In genomic region chr19:1177322-1178114, GRCh38 we compare ENCODE assay signal across 10 cellular contexts. TPM values are rescaled to one million over a fixed set of nuclear protein-coding genes. Genes with fewer than 3 reads are reported as not detected.
DNase-seq lines count a peak whose midpoint lies in the region; ATAC-seq and TF ChIP-seq lines count a peak whose summit lies in the region.
"Had no signal": no experiment of that assay in that cellular context is flagged by ENCODE, and none has a peak within 500 bp of the region (broad histone marks: within the 10 kb centered on the region; RNA-seq: fewer than 3 reads in every experiment).

No MANE protein-coding gene starts in this region.

- H3K9me3 Mint-ChIP-seq in naive thymus-derived CD4-positive, alpha-beta T cell = no peaks in the 10 kb centered on the region
- H3K9me3 Mint-ChIP-seq: nephron progenitor cell had no signal

- H3K27me3 Mint-ChIP-seq in naive thymus-derived CD4-positive, alpha-beta T cell = peaks cover 0 to 7% (median 2%) of the 10 kb centered on the region in 5 donors

- peak overlapping the region in 2 of 10 donors; percentile 43 to 64 for H3K4me3 Mint-ChIP-seq in naive thymus-derived CD4-positive, alpha-beta T cell
- H3K4me3 Mint-ChIP-seq: nephron progenitor cell had no signal

- WGBS in SK-N-SH (ENCODE audit: low lambda C conversion rate) = 14% methylated on average over 17 of the region's 25 CpGs
- WGBS in suprapubic skin = 35% methylated on average over 19 of the region's 25 CpGs

- H3K4me2 ChIP-seq in HCT116 (ENCODE audit: low read length) (peak overlapping the region; percentile 88), SK-N-SH (peak overlapping the region; percentile 41; the same call in 1 of the 2 replicates)

- H3K4me1 ChIP-seq in HCT116 (ENCODE audit: control insufficient read depth in 1 of 2, insufficient read depth in 2 of 2, low read length in 2 of 2) (peaks cover 74 to 89% of the 10 kb centered on the region in 2 experiments), SK-N-SH (ENCODE audit: control insufficient read depth in 1 of 2, insufficient read depth in 2 of 2, low read depth in 1 of 2, low read length in 1 of 2) (peaks cover 5 to 13% of the 10 kb centered on the region in 2 experiments; a peak in 2 of 4 replicates), suprapubic skin (peaks cover 59% of the 10 kb centered on the region)
- peaks cover 0 to 12% of the 10 kb centered on the region in 2 donors for H3K4me1 ChIP-seq in naive thymus-derived CD4-positive, alpha-beta T cell (ENCODE audit: control insufficient read depth in 2 of 2, insufficient read depth in 2 of 2, low read length in 2 of 2)

- ATAC-seq in HCT116 = peak; percentile 37
- no peak for ATAC-seq in naive thymus-derived CD4-positive, alpha-beta T cell

- H3K9me3 ChIP-seq in HCT116 (ENCODE audit: control insufficient read depth in 1 of 2, insufficient read depth in 1 of 2, low read depth in 1 of 2, low read length in 2 of 2) (no peaks in the 10 kb centered on the region), SK-N-SH (no peaks in the 10 kb centered on the region), suprapubic skin (no peaks in the 10 kb centered on the region)
- H3K9me3 ChIP-seq in naive thymus-derived CD4-positive, alpha-beta T cell (ENCODE audit: control insufficient read depth in 2 of 3, low read length in 3 of 3) = no peaks in the 10 kb centered on the region

- no peak for TF ChIP-seq RAD21 in HCT116 (IDR thresholded peaks at IDR 0.05; ENCODE audit: low read depth)
- TF ChIP-seq RAD21 in SK-N-SH (IDR thresholded peaks at IDR 0.05; ENCODE audit: low read length) = no peak

- TF ChIP-seq POLR2A in HCT116 (IDR thresholded peaks at IDR 0.05; ENCODE audit: borderline replicate concordance, extremely low read depth, insufficient read depth, insufficient read length) = no peak
- no peak for TF ChIP-seq POLR2A in suprapubic skin (IDR thresholded peaks at IDR 0.05)

- H3K4me3 ChIP-seq in HCT116 (replicated peaks in 1 of 2; ENCODE audit: low read depth in 1 of 2, low read length in 2 of 2) (peak overlapping the region; percentile 19 to 48), SK-N-SH (ENCODE audit: low read depth in 2 of 2, low read length in 1 of 2) (no peak overlapping the region), fibroblast of the aortic adventitia (ENCODE audit: low read depth, low read length) (peak overlapping the region; percentile 36), suprapubic skin (no peak overlapping the region)
- H3K4me3 ChIP-seq in naive thymus-derived CD4-positive, alpha-beta T cell (ENCODE audit: low read length) = no peak overlapping the region

- H4K20me1 ChIP-seq in HCT116 (ENCODE audit: insufficient read depth) = no peaks in the 10 kb centered on the region
- H4K20me1 ChIP-seq in SK-N-SH (ENCODE audit: insufficient read depth) = no peaks in the 10 kb centered on the region

- DNase-seq in HCT116 (ENCODE audit: low read depth, low spot score) (peak; percentile 61), SK-N-SH (no peak), fibroblast of the aortic adventitia (ENCODE audit: low read depth) (peak; percentile 97), suprapubic skin (ENCODE audit: low spot score in 2 of 2) (peak in 1 of 2 donors; percentile 88), GM10248 (ENCODE audit: extremely low spot score) (no peak), OCI-M2 (lab: John Stamatoyannopoulos, UW; ENCODE audit: unreplicated experiment) (no peak)
- DNase-seq in NK-92 treated with Interleukin-12 subunit alpha and Interleukin-12 subunit beta, amount 100 ng/mL, for 24 hours (lab: John Stamatoyannopoulos, UW) = no peak
- no peak for DNase-seq in naive thymus-derived CD4-positive, alpha-beta T cell
- DNase-seq: NCI-H524 treated with DMSO at 0.1 percent for 48 hours, nephron progenitor cell had no signal

- H3K9me2 ChIP-seq in HCT116 (ENCODE audit: insufficient read depth) (no peaks in the 10 kb centered on the region), SK-N-SH (no peaks in the 10 kb centered on the region)

- peaks cover 18 to 35% (median 24%) of the 10 kb centered on the region in 7 donors for H3K4me1 Mint-ChIP-seq in naive thymus-derived CD4-positive, alpha-beta T cell

- H3K36me3 ChIP-seq in HCT116 (ENCODE audit: control insufficient read depth in 1 of 2, insufficient read depth in 2 of 2, low read length in 2 of 2) = no peaks in the 10 kb centered on the region
- no peaks in the 10 kb centered on the region for H3K36me3 ChIP-seq in SK-N-SH (replicated peaks in 1 of 2; ENCODE audit: control insufficient read depth in 1 of 2, insufficient read depth in 2 of 2, low read length in 1 of 2)
- H3K36me3 ChIP-seq in suprapubic skin = no peaks in the 10 kb centered on the region
- peaks cover 0 to 3% (median 0%) of the 10 kb centered on the region in 3 experiments for H3K36me3 ChIP-seq in naive thymus-derived CD4-positive, alpha-beta T cell (ENCODE audit: control insufficient read depth in 2 of 3, insufficient read depth in 3 of 3, low read length in 3 of 3)

- no peaks in the 10 kb centered on the region for H3K27me3 ChIP-seq in HCT116 (ENCODE audit: insufficient read depth, low read length)
- no peaks in the 10 kb centered on the region for H3K27me3 ChIP-seq in SK-N-SH (ENCODE audit: insufficient read depth)
- no peaks in the 10 kb centered on the region for H3K27me3 ChIP-seq in suprapubic skin
- H3K27me3 ChIP-seq in naive thymus-derived CD4-positive, alpha-beta T cell (ENCODE audit: control insufficient read depth in 2 of 2, insufficient read depth in 2 of 2, low read length in 2 of 2) = no peaks in the 10 kb centered on the region

- H3F3A ChIP-seq in SK-N-SH (replicated peaks; ENCODE audit: insufficient read depth) = peaks cover 20% of the 10 kb centered on the region

- TF ChIP-seq EP300 in SK-N-SH (IDR thresholded peaks at IDR 0.05; ENCODE audit: borderline replicate concordance in 1 of 2, low read depth in 1 of 2, low read length in 1 of 2) (peak in 1 of 2 experiments; percentile 77; a peak in 1 of 4 replicates), suprapubic skin (IDR thresholded peaks at IDR 0.05) (no peak)

- no peaks in the 10 kb centered on the region for H3K36me3 Mint-ChIP-seq in naive thymus-derived CD4-positive, alpha-beta T cell

- H3K27ac Mint-ChIP-seq in naive thymus-derived CD4-positive, alpha-beta T cell = peak overlapping the region in 1 of 9 donors; percentile 79
- H3K27ac Mint-ChIP-seq: nephron progenitor cell had no signal

- peak in 2 of 3 experiments; percentile 28 to 44; a peak in 4 of 6 replicates for TF ChIP-seq CTCF in HCT116 (IDR thresholded peaks at IDR 0.05 in 2 of 3, conservative IDR thresholded peaks at IDR 0.05 in 1 of 3; ENCODE audit: borderline replicate concordance in 1 of 3, insufficient read depth in 1 of 3, low read depth in 2 of 3, low read length in 2 of 3)
- peak; percentile 22; the same call in 1 of the 2 replicates for TF ChIP-seq CTCF in SK-N-SH (IDR thresholded peaks at IDR 0.05)
- TF ChIP-seq CTCF in fibroblast of the aortic adventitia (IDR thresholded peaks at IDR 0.05; ENCODE audit: insufficient read depth, low read length) = peak; percentile 37
- TF ChIP-seq CTCF in suprapubic skin (IDR thresholded peaks at IDR 0.05) = peak in 1 of 2 donors; percentile 11
- no peak for TF ChIP-seq CTCF in GM10248 (IDR thresholded peaks at IDR 0.05; ENCODE audit: control extremely low read depth, extremely low read depth, low read depth, missing control alignments)

- no TSS peak for BruUV-seq in HCT116 (replicated peaks; lab: Mats Ljungman, UMichigan)

- H3K79me2 ChIP-seq in HCT116 (ENCODE audit: insufficient read depth, low read length) (peaks cover 15% of the 10 kb centered on the region), SK-N-SH (ENCODE audit: insufficient read depth) (peaks cover 21% of the 10 kb centered on the region)

- H3K9ac ChIP-seq in HCT116 (ENCODE audit: low read length) (peak overlapping the region; percentile 68), SK-N-SH (peak overlapping the region; percentile 50; the same call in 1 of the 2 replicates)

- POLR2A ChIA-PET in HCT116 (lab: Charles Lee) = interaction anchor here (0.6 to 2.1 kb wide), 3 partner anchors 8 to 92 kb away, joined by 3 to 8 read pairs (median 3); partner anchors contain the start of gene CIRBP
- POLR2A ChIA-PET in SK-N-SH (lab: Yijun Ruan, JAX) = no interaction called here
- POLR2A ChIA-PET in GM10248 (lab: Yijun Ruan, JAX) = no interaction called here
- POLR2A ChIA-PET in naive thymus-derived CD4-positive, alpha-beta T cell (lab: Charles Lee) = interaction anchor here (1.0 kb wide), 1 partner anchor 22 kb away, joined by 3 read pairs; no protein-coding TSS in a partner anchor

- CTCF ChIA-PET in HCT116 (lab: Charles Lee) (interaction anchor here (0.7 kb wide), 1 partner anchor 64 kb away, joined by 4 read pairs; no protein-coding TSS in a partner anchor), SK-N-SH (lab: Yijun Ruan, JAX) (interaction anchor here (1.5 to 4.5 kb wide), 3 partner anchors 17 to 65 kb away, joined by 3 to 23 read pairs (median 5); no protein-coding TSS in a partner anchor), GM10248 (lab: Yijun Ruan, JAX) (interaction anchor here (1.1 kb wide), 2 partner anchors 16 to 34 kb away, joined by 3 read pairs; no protein-coding TSS in a partner anchor)
- CTCF ChIA-PET in naive thymus-derived CD4-positive, alpha-beta T cell (lab: Charles Lee) = interaction anchor here (0.6 to 1.1 kb wide), 5 partner anchors 8 to 323 kb away, joined by 3 to 6 read pairs (median 4); no protein-coding TSS in a partner anchor

- peak overlapping the region; percentile 33 for H2AFZ ChIP-seq in HCT116 (ENCODE audit: low read depth, low read length, poor library complexity, severe bottlenecking)
- peak overlapping the region; percentile 20; the same call in 1 of the 2 replicates for H2AFZ ChIP-seq in SK-N-SH (ENCODE audit: low read depth)

- H3K27ac ChIP-seq in HCT116 (ENCODE audit: low read depth, low read length) (peak overlapping the region; percentile 92), SK-N-SH (ENCODE audit: low read depth in 2 of 2, low read length in 1 of 2) (peak overlapping the region in 1 of 2 experiments; percentile 67; a peak in 2 of 4 replicates), suprapubic skin (peak overlapping the region; percentile 81)
- H3K27ac ChIP-seq in naive thymus-derived CD4-positive, alpha-beta T cell (ENCODE audit: low read depth, low read length) = no peak overlapping the region

- intact Hi-C loops in HCT116 (cut with micrococcal nuclease) = no loop called here
- intact Hi-C loops in naive thymus-derived CD4-positive, alpha-beta T cell (cut with micrococcal nuclease) = no loop called here

- RAD21 ChIA-PET in HCT116 (lab: Charles Lee; ENCODE audit: low non-redundant PET in 1 of 2, low total read pairs in 2 of 2, uncharacterized antibody in 2 of 2, unreplicated experiment in 2 of 2) = interaction anchor here in 1 of 2 experiments (1.2 kb wide), 1 partner anchor 10 kb away, joined by 4 read pairs; no protein-coding TSS in a partner anchor

RNA-seq across cellular contexts. Expression of gene SBNO2, which starts 3.5 kb away (rescaled TPM):
- 66.4 TPM for total RNA-seq in HCT116 (2021; ENCODE audit: unreplicated experiment)
- 35.8 and 46.2 TPM in 2 replicates for polyA plus RNA-seq in HCT116 (2012)
- 15.7 and 18.3 TPM in 2 replicates for polyA plus RNA-seq in SK-N-SH (2012; rRNA removed)
- 4.5 and 9.3 TPM in 2 replicates for polyA plus RNA-seq in SK-N-SH (2012; cell fraction: cytosol; rRNA removed)
- polyA plus RNA-seq in SK-N-SH (2012; cell fraction: nucleus; rRNA removed) = 69.0 and 70.1 TPM in 2 replicates
- 18.5 and 41.2 TPM in 2 replicates for total RNA-seq in fibroblast of the aortic adventitia (ENCODE audit: low replicate concordance)
- 10 to 100 TPM; 36.7 to 58.9 (median 45.5) TPM for total RNA-seq in suprapubic skin
- total RNA-seq in naive thymus-derived CD4-positive, alpha-beta T cell = 100 to 1,000 TPM in 3 of 5 experiments, 10 to 100 TPM in 2; 88.6 to 137 (median 104) TPM
- 1 to 10 TPM; 1.7 to 2.6 TPM for polyA plus RNA-seq in naive thymus-derived CD4-positive, alpha-beta T cell

RNA-seq across cellular contexts. Expression of gene STK11, which starts 28.1 kb away (rescaled TPM):
- total RNA-seq in HCT116 (2021; ENCODE audit: unreplicated experiment) (86.9 TPM), fibroblast of the aortic adventitia (ENCODE audit: low replicate concordance) (54.1 and 84.1 TPM in 2 replicates), suprapubic skin (10 to 100 TPM; 62.5 to 76.9 (median 66.4) TPM)
- polyA plus RNA-seq in HCT116 (2012) = 67.3 and 71.4 TPM in 2 replicates
- 53.5 and 55.5 TPM in 2 replicates for polyA plus RNA-seq in SK-N-SH (2012; rRNA removed)
- polyA plus RNA-seq in SK-N-SH (2012; cell fraction: cytosol; rRNA removed) = 27.7 and 37.8 TPM in 2 replicates
- 173 and 201 TPM in 2 replicates for polyA plus RNA-seq in SK-N-SH (2012; cell fraction: nucleus; rRNA removed)
- 10 to 100 TPM; 67.7 to 91.3 (median 71.6) TPM for total RNA-seq in naive thymus-derived CD4-positive, alpha-beta T cell
- 10 to 100 TPM; 13.9 to 28.9 TPM for polyA plus RNA-seq in naive thymus-derived CD4-positive, alpha-beta T cell

Comparison
In these comparisons a context has a peak if more than half of its experiments do, and no peak if none do; other contexts are left out.
1. DNase-seq: peak in HCT116 (single experiment) and fibroblast of the aortic adventitia (single experiment); none in SK-N-SH (single experiment), GM10248 (single experiment), NK-92 treated with Interleukin-12 subunit alpha and Interleukin-12 subunit beta, amount 100 ng/mL, for 24 hours (single experiment), OCI-M2 (single experiment) and naive thymus-derived CD4-positive, alpha-beta T cell (0 of 9).
2. H3K4me3 ChIP-seq: peak in HCT116 (2 of 2) and fibroblast of the aortic adventitia (single experiment); none in SK-N-SH (0 of 2), suprapubic skin (single experiment) and naive thymus-derived CD4-positive, alpha-beta T cell (single experiment).
3. POLR2A ChIA-PET loops: an anchor here in HCT116 (0.6 to 2.1 kb wide) and naive thymus-derived CD4-positive, alpha-beta T cell (1.0 kb wide); none called in SK-N-SH and GM10248.
4. Of the 11 proteins assayed by ChIP-seq in both SK-N-SH and HCT116: peak only in SK-N-SH: ELF1, JUND and ZBTB33; only in HCT116: POLR2AphosphoS5; in both: CTCF and MAX; in neither: 5.